ENCODE assay signal across 20 cellular contexts in the genomic region with DNA sequence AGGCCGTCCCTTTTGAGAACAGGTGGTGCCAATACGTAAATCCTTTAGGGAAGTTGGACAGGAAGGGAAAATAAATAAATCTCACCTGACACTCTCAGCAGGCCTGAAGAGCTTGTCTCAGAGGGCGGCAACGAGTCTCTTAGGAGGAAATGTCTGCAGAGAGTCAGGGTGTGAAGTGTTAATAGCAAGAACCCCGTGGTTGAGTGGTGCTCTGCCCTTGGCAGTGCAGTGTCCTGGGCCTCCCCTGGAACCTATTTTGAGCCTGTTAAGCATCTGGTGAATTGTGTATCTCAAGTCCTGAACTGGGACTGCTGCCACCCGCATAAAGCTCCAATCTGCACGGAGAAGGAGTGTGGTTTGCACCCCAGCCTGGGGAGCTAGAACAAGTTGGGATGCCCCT.
A peak's percentile ranks its signal among the peaks of the same experiment; 100 is the strongest.
DNase-seq lines count a peak whose midpoint lies in the region; ATAC-seq, FAIRE-seq and TF ChIP-seq lines count a peak whose summit lies in the region.
"Had no signal": no experiment of that assay in that cellular context is flagged by ENCODE, and none has a peak within 500 bp of the region (broad histone marks: within the 10 kb centered on the region; RNA-seq: fewer than 3 reads in every experiment).

No MANE protein-coding gene starts in this region.

- no peaks in the 10 kb centered on the region for H3K9me3 Mint-ChIP-seq in CD4-positive, alpha-beta memory T cell
- H3K9me3 Mint-ChIP-seq: central memory CD8-positive, alpha-beta T cell had no signal

- H3K23me2 ChIP-seq in H1 (ENCODE audit: low read depth, low read length) = no peaks in the 10 kb centered on the region

- H3K4me3 ChIP-seq in H1 (ENCODE audit: extremely low read depth in 1 of 4, insufficient read depth in 2 of 4, low read depth in 3 of 4, low read length in 4 of 4) (no peak overlapping the region), left lung (no peak overlapping the region), smooth muscle cell (no peak overlapping the region)
- H3K4me3 ChIP-seq in CD4-positive, alpha-beta memory T cell (ENCODE audit: low read length in 2 of 2) = no peak overlapping the region
- H3K4me3 ChIP-seq: K562, suprapubic skin had no signal

- no peaks in the 10 kb centered on the region for H3F3A ChIP-seq in smooth muscle cell (ENCODE audit: low read depth)

- H3K27ac Mint-ChIP-seq in CD4-positive, alpha-beta memory T cell = no peak overlapping the region
- H3K27ac Mint-ChIP-seq: activated naive CD8-positive, alpha-beta T cell had no signal

- no peak for TF ChIP-seq POLR2A in H1 (IDR thresholded peaks at IDR 0.05; ENCODE audit: control extremely low read depth in 1 of 2, low read depth in 2 of 2, low read length in 2 of 2)

- no peak overlapping the region for H4K5ac ChIP-seq in H1 (ENCODE audit: insufficient read length, low read depth, low read length)

- H3K79me2 ChIP-seq in H1 (ENCODE audit: control insufficient read depth in 1 of 2, insufficient read depth in 2 of 2, low read length in 2 of 2) = no peaks in the 10 kb centered on the region
- no peaks in the 10 kb centered on the region for H3K79me2 ChIP-seq in smooth muscle cell (ENCODE audit: low read depth)

- H3K4me3 Mint-ChIP-seq in CD4-positive, alpha-beta memory T cell = no peak overlapping the region
- H3K4me3 Mint-ChIP-seq: activated naive CD8-positive, alpha-beta T cell; central memory CD8-positive, alpha-beta T cell had no signal

- intact Hi-C loops in left lung (cut with DNase I) = no loop called here
- intact Hi-C loops in CD4-positive, alpha-beta memory T cell (cut with micrococcal nuclease) = no loop called here

- no peak overlapping the region for H2AFZ ChIP-seq in H1 (ENCODE audit: low read length)
- H2AFZ ChIP-seq in smooth muscle cell (ENCODE audit: low read depth) = no peak overlapping the region

- H3K4me1 Mint-ChIP-seq in CD4-positive, alpha-beta memory T cell = no peaks in the 10 kb centered on the region

- H3K14ac ChIP-seq in H1 (ENCODE audit: insufficient read length) = no peak overlapping the region

- TF ChIP-seq CTCF in H1 (IDR thresholded peaks at IDR 0.05; ENCODE audit: control extremely low read depth in 1 of 3, insufficient read depth in 1 of 3, low read depth in 1 of 3, low read length in 3 of 3) = no peak
- TF ChIP-seq CTCF in left lung (IDR thresholded peaks at IDR 0.05) = no peak
- TF ChIP-seq CTCF in smooth muscle cell (IDR thresholded peaks at IDR 0.05; ENCODE audit: borderline replicate concordance, insufficient read depth, poor library complexity, severe bottlenecking) = no peak

- POLR2A ChIA-PET in H1 (lab: Charles Lee; ENCODE audit: partially characterized antibody) = no interaction called here
- POLR2A ChIA-PET in CD4-positive, alpha-beta memory T cell (lab: Charles Lee; ENCODE audit: partially characterized antibody) = no interaction called here

- H2BK12ac ChIP-seq in H1 (ENCODE audit: low read depth, low read length) = no peak overlapping the region

- peak; percentile 62 for DNase-seq in NCI-H2171 treated with DMSO at 0.1 percent for 48 hours (lab: John Stamatoyannopoulos, UW)
- DNase-seq in H1 (ENCODE audit: low read depth in 1 of 2, low spot score in 2 of 2) = no peak
- peak in 1 of 2 donors; percentile 78 for DNase-seq in left lung
- no peak for DNase-seq in smooth muscle cell (lab: John Stamatoyannopoulos, UW; ENCODE audit: unreplicated experiment)
- no peak for DNase-seq in SW 1271 (lab: John Stamatoyannopoulos, UW)
- DNase-seq in NCI-H1105 treated with DMSO at 0.1 percent for 48 hours (lab: John Stamatoyannopoulos, UW) = no peak
- DNase-seq in CD4-positive, alpha-beta memory T cell = no peak
- no peak for DNase-seq in Kasumi-1 (lab: John Stamatoyannopoulos, UW)
- DNase-seq: BE2C, DMS53, HCEC 1CT, NCI-H1436, NCI-H524 treated with DMSO at 0.1 percent for 48 hours, occipital lobe, T-helper 2 cell had no signal

- no peak overlapping the region for H2BK120ac ChIP-seq in H1 (replicated peaks; ENCODE audit: low read depth, low read length)

- H3K9ac ChIP-seq in H1 (replicated peaks in 1 of 4; ENCODE audit: extremely low read depth in 1 of 4, low read depth in 3 of 4, low read length in 3 of 4) (no peak overlapping the region), smooth muscle cell (ENCODE audit: low read depth) (no peak overlapping the region)

- no peak for FAIRE-seq in H1 (lab: Jason Lieb, UNC)
- FAIRE-seq: K562, RCC 7860 had no signal

- TF ChIP-seq EP300 in H1 (IDR thresholded peaks at IDR 0.05; ENCODE audit: borderline replicate concordance in 1 of 2, low read depth in 2 of 2, low read length in 2 of 2) = no peak

- 80% methylated on average over 7 of the region's 7 CpGs; no CpG with 5 or more reads in 1 of the 2 experiments for whole genome bisulfite sequencing in H1 (ENCODE audit: extremely low coverage in 1 of 2, insufficient coverage in 1 of 2, insufficient read length in 1 of 2, insufficient replicate concordance in 2 of 2, low coverage in 1 of 2, low lambda C conversion rate in 2 of 2, missing lambda C conversion rate in 1 of 2), 2 experiments
- 63% methylated on average over 7 of the region's 7 CpGs for WGBS in smooth muscle cell (ENCODE audit: low lambda C conversion rate)

- H3K27ac ChIP-seq in H1 (ENCODE audit: low read depth, low read length) (no peak overlapping the region), left lung (peak overlapping the region; percentile 57 to 77), smooth muscle cell (ENCODE audit: low read depth) (peak overlapping the region; percentile 81)
- H3K27ac ChIP-seq in CD4-positive, alpha-beta memory T cell (ENCODE audit: low read depth, low read length) = no peak overlapping the region
- H3K27ac ChIP-seq: suprapubic skin had no signal

- H3K36me3 Mint-ChIP-seq in CD4-positive, alpha-beta memory T cell = no peaks in the 10 kb centered on the region
- H3K36me3 Mint-ChIP-seq: activated naive CD8-positive, alpha-beta T cell had no signal

- ATAC-seq in left lung = peak; percentile 90
- ATAC-seq: K562 had no signal

- no peak overlapping the region for H2AK5ac ChIP-seq in H1 (ENCODE audit: low read depth, low read length)

- H4K20me1 ChIP-seq in H1 (replicated peaks in 1 of 2; ENCODE audit: control insufficient read depth in 1 of 2, insufficient read depth in 2 of 2, low read length in 2 of 2) = no peaks in the 10 kb centered on the region
- H4K20me1 ChIP-seq in smooth muscle cell (ENCODE audit: low read depth) = no peaks in the 10 kb centered on the region

- H3K4me1 ChIP-seq in H1 (replicated peaks in 1 of 4; ENCODE audit: control insufficient read depth in 3 of 4, insufficient read depth in 4 of 4, low read length in 3 of 4) (peaks cover 0 to 14% (median 5%) of the 10 kb centered on the region in 4 experiments), left lung (peaks cover 16 to 20% of the 10 kb centered on the region in 2 donors), smooth muscle cell (ENCODE audit: low read depth) (no peaks in the 10 kb centered on the region)
- H3K4me1 ChIP-seq in CD4-positive, alpha-beta memory T cell (ENCODE audit: insufficient read depth, low read length) = no peaks in the 10 kb centered on the region

- H4K8ac ChIP-seq in H1 (ENCODE audit: extremely low read depth, insufficient read depth, low read length) = no peak overlapping the region

- no peak for TF ChIP-seq RAD21 in H1 (IDR thresholded peaks at IDR 0.05 in 1 of 2, conservative IDR thresholded peaks at IDR 0.05 in 1 of 2; ENCODE audit: low read depth in 2 of 2, low read length in 2 of 2)

- H4K91ac ChIP-seq in H1 (replicated peaks; ENCODE audit: insufficient read length, low read length) = no peak overlapping the region

- H2BK5ac ChIP-seq in H1 (ENCODE audit: low read depth, low read length) = no peak overlapping the region

- peaks cover 1 to 6% of the 10 kb centered on the region in 2 donors for H3K27me3 Mint-ChIP-seq in CD4-positive, alpha-beta memory T cell
- H3K27me3 Mint-ChIP-seq: activated naive CD8-positive, alpha-beta T cell had no signal

- H2BK15ac ChIP-seq in H1 (ENCODE audit: low read length) = no peak overlapping the region

- H3K4me2 ChIP-seq in H1 (ENCODE audit: insufficient read depth in 1 of 2, low read depth in 2 of 2, low read length in 2 of 2) (no peak overlapping the region), smooth muscle cell (peak overlapping the region; percentile 68)

- no peak overlapping the region for H2BK20ac ChIP-seq in H1 (ENCODE audit: low read length)

- H3K9me3 ChIP-seq in H1 (ENCODE audit: insufficient read depth in 2 of 2, low read depth in 1 of 2, low read length in 1 of 2) (no peaks in the 10 kb centered on the region), left lung (no peaks in the 10 kb centered on the region), smooth muscle cell (replicated peaks; ENCODE audit: low read depth) (no peaks in the 10 kb centered on the region)
- no peaks in the 10 kb centered on the region for H3K9me3 ChIP-seq in CD4-positive, alpha-beta memory T cell (ENCODE audit: control insufficient read depth in 1 of 2, low read length in 2 of 2)
- H3K9me3 ChIP-seq: BE2C, suprapubic skin had no signal

- CTCF ChIA-PET in H1 (lab: Charles Lee; ENCODE audit: partially characterized antibody) = interaction anchor here (1.1 to 2.6 kb wide), 6 partner anchors 9 to 269 kb away, joined by 3 to 9 read pairs (median 4); no protein-coding TSS in a partner anchor
- CTCF ChIA-PET in CD4-positive, alpha-beta memory T cell (lab: Charles Lee; ENCODE audit: partially characterized antibody) = no interaction called here

- H3K18ac ChIP-seq in H1 (ENCODE audit: extremely low read depth, low read length) = no peak overlapping the region

- no peak overlapping the region for H3K4ac ChIP-seq in H1 (replicated peaks; ENCODE audit: insufficient read length, low read depth, low read length)

- no peak overlapping the region for H3K23ac ChIP-seq in H1 (ENCODE audit: insufficient read length)

- H3K56ac ChIP-seq in H1 (replicated peaks; ENCODE audit: insufficient read length, low read depth, low read length) = no peak overlapping the region

- no peaks in the 10 kb centered on the region; a peak in 2 of 8 replicates for H3K36me3 ChIP-seq in H1 (ENCODE audit: control insufficient read depth in 2 of 4, insufficient read depth in 4 of 4, low read length in 3 of 4)
- no peaks in the 10 kb centered on the region for H3K36me3 ChIP-seq in left lung
- no peaks in the 10 kb centered on the region for H3K36me3 ChIP-seq in smooth muscle cell (ENCODE audit: low read depth)
- H3K36me3 ChIP-seq in CD4-positive, alpha-beta memory T cell (ENCODE audit: insufficient read depth, low read length) = no peaks in the 10 kb centered on the region
- H3K36me3 ChIP-seq: BE2C, suprapubic skin had no signal

- no peaks in the 10 kb centered on the region for H3K79me1 ChIP-seq in H1 (ENCODE audit: low read depth, low read length)

- H3K27me3 ChIP-seq in H1 (replicated peaks in 1 of 4; ENCODE audit: control insufficient read depth in 3 of 4, extremely low read depth in 1 of 4, insufficient read depth in 3 of 4, low read length in 3 of 4) (no peaks in the 10 kb centered on the region), left lung (no peaks in the 10 kb centered on the region), smooth muscle cell (ENCODE audit: low read depth) (no peaks in the 10 kb centered on the region)
- no peaks in the 10 kb centered on the region for H3K27me3 ChIP-seq in CD4-positive, alpha-beta memory T cell (ENCODE audit: insufficient read depth, low read length)
- H3K27me3 ChIP-seq: BE2C, suprapubic skin had no signal

TF ChIP-seq in H1, 55 proteins besides CTCF, POLR2A, EP300 and RAD21 (continues in another document):
- no peak for TF ChIP-seq TBP (IDR thresholded peaks at IDR 0.05; ENCODE audit: low read depth, low read length)

Comparison
In these comparisons a context has a peak if more than half of its experiments do, and no peak if none do; other contexts are left out.
1. H3K27ac ChIP-seq: peak in left lung (2 of 2) and smooth muscle cell (single experiment); none in H1 (single experiment) and CD4-positive, alpha-beta memory T cell (single experiment).